Comparison of ENCODE assay signal across 25 cellular contexts in the genomic region with DNA sequence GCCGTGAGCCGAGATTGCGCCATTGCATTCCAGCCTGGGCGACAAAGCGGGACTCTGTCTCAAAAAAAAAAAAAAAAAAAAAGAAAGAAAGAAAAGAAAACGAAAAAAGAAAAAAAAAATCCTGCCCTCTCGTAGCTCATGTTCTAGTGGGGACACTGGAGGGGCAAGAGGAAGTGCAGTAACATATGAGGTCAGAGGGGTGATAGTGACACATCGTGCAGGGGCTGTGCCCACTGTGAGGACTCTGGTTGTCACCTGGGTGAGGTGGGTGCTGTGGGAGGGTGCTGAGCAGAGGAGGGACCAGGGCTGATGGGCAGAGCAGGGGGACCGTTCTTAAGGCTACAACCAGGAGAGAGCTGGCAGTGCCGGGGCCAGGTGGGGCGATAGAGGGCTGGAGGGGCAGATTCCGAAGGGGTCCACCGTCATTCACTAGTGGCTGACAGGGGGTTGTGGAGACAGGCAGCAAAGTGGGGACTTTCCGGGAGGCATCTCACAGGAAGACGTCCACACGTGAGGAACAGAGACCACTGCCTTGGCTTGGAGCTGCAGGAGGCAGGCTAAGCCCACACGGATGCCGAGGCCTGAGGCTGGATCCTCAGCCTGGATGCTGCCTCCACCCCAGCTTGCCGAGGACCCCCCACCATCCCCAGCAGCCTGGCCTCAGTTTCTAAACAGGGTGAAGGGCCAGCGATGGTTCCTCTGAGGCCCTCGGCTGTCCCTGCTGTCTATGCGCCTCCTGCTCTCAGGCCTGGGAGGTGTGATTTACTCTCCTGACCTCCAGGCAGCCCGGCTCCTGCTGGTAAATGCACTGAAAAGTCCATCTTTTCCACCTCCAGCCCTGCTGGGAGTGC.
"Had no signal": no experiment of that assay in that cellular context is flagged by ENCODE, and none has a peak within 500 bp of the region (broad histone marks: within the 10 kb centered on the region; RNA-seq: fewer than 3 reads in every experiment).

No MANE protein-coding gene starts in this region.

- H3K4me3 ChIP-seq: esophagus squamous epithelium, lower lobe of right lung, skin epidermis, thyroid gland, upper lobe of right lung had no signal

- H3K27me3 ChIP-seq: thyroid gland, upper lobe of right lung had no signal

- H3K9me3 ChIP-seq: esophagus squamous epithelium, lower lobe of right lung, thyroid gland, upper lobe of right lung had no signal

- H3K27ac ChIP-seq: epithelial cell of prostate, esophagus squamous epithelium, lower lobe of right lung, skin epidermis, thyroid gland, upper lobe of right lung had no signal

- H3K4me1 ChIP-seq: lower lobe of right lung, thyroid gland, upper lobe of right lung had no signal

- ATAC-seq: activated CD8-positive, alpha-beta T cell treated with anti-CD3 and anti-CD28 coated beads for 36 hours; activated naive CD8-positive, alpha-beta T cell treated with anti-CD3 and anti-CD28 coated beads, Interleukin-2, amount 50 U/mL, for 24 hours; activated T-cell treated with anti-CD3 and anti-CD28 coated beads, Interleukin-2, amount 50 U/mL, for 4 hours; activated T-helper 17 cell treated with anti-CD3 and anti-CD28 coated beads, Interleukin-2, amount 50 U/mL, for 72 hours; lower lobe of right lung; naive thymus-derived CD8-positive, alpha-beta T cell; sciatic nerve; T-helper 17 cell; upper lobe of right lung had no signal

- H3K36me3 ChIP-seq: esophagus squamous epithelium, lower lobe of right lung, thyroid gland, upper lobe of right lung had no signal

- DNase-seq: activated CD4-positive, alpha-beta T cell treated with anti-CD3 and anti-CD28 coated beads, Interleukin-2, amount 50 U/mL, for 1 hour; activated CD4-positive, CD25-positive, alpha-beta regulatory T cell treated with anti-CD3 and anti-CD28 coated beads, Interleukin-2, amount 50 U/mL, for 72 hours; activated CD8-positive, alpha-beta T cell treated with anti-CD3 and anti-CD28 coated beads for 36 hours; activated gamma-delta T cell treated with Interleukin-2 at 50 U/mL for 16 hours; activated naive CD8-positive, alpha-beta T cell treated with anti-CD3 and anti-CD28 coated beads, Interleukin-2, amount 50 U/mL, for 24 hours; activated T-cell treated with anti-CD3 and anti-CD28 coated beads, Interleukin-2, amount 50 U/mL, for 4 hours; amygdala; central memory CD4-positive, alpha-beta T cell; endodermal cell; esophagus squamous epithelium; hippocampal formation; lower lobe of right lung; mesenchymal stem cell; stimulated activated CD4-positive, alpha-beta T cell treated with anti-CD3 and anti-CD28 coated beads, Interleukin-12 subunit alpha, Interleukin-12 subunit beta, amount 100 ng/mL, for 4 hours; stimulated activated CD4-positive, alpha-beta T cell treated with anti-CD3 and anti-CD28 coated beads, Interleukin-4, amount 100 ng/mL, for 1 hour; substantia nigra; T-helper 17 cell; T1000; thyroid gland; upper lobe of right lung had no signal
